11 cellular contexts compared by ENCODE assay signal in the genomic region with DNA sequence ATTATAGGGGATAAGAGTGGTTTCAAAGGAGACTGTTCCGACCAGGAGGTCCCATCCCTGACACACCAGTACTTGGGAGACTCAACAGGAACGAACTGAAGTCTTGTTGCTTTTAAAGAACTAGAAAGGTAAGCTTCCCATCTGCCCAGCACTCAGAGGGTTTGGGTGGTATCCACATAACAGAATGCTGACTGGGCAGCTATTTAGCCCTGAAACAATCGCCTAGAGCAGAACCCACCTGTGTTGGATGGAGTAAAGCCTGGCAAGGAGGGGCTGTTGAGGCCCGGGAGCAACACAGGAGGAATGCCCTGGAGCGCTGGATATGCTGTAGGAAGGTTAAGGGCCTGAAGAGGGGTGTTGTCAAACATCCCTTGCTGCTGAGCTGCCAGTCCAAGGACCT.
"Had no signal": no experiment of that assay in that cellular context is flagged by ENCODE, and none has a peak within 500 bp of the region (broad histone marks: within the 10 kb centered on the region; RNA-seq: fewer than 3 reads in every experiment).

No MANE protein-coding gene starts in this region.

- DNase-seq: GM23248, GOT3, H7, H9, HCEC 1CT, HFFc6 had no signal

- H3K9me3 ChIP-seq: HAP-1 had no signal

- H2AFZ ChIP-seq: GM23248, GM23338 had no signal

- H3K4me3 ChIP-seq: GM23248, GM23338, HAP-1 had no signal

- FAIRE-seq: H1, H54 had no signal

- ATAC-seq: GM23338, HCT116 had no signal

- H3K4me2 ChIP-seq: GM23338 had no signal

- H3K9ac ChIP-seq: GM23248 had no signal

- H3K27ac ChIP-seq: GM23248 had no signal
